17 cellular contexts compared by ENCODE assay signal in genomic region chr16:80692270-80692669, GRCh38.
DNase-seq lines count a peak whose midpoint lies in the region; ATAC-seq, FAIRE-seq and TF ChIP-seq lines count a peak whose summit lies in the region.
"Had no signal": no experiment of that assay in that cellular context is flagged by ENCODE, and none has a peak within 500 bp of the region (broad histone marks: within the 10 kb centered on the region; RNA-seq: fewer than 3 reads in every experiment).

No MANE protein-coding gene starts in this region.

- no peak for TF ChIP-seq POLR2A in GM12891 (IDR thresholded peaks at IDR 0.05; ENCODE audit: low read depth, low read length)

- FAIRE-seq in GM12891 (lab: Jason Lieb, UNC): no peak
- FAIRE-seq: D721Med, GM19239, H1 had no signal

- peaks cover 64% of the 10 kb centered on the region for H3K4me1 Mint-ChIP-seq in stimulated activated naive CD8-positive, alpha-beta T cell treated with anti-CD3 and anti-CD28 coated beads, Interleukin-15, Interleukin-2, amounts not matched to agents 100 ng/mL and 50 ng/mL, for 24 hours (ENCODE audit: low read depth)
- peaks cover 41% of the 10 kb centered on the region for H3K4me1 Mint-ChIP-seq in stimulated activated naive CD8-positive, alpha-beta T cell treated with anti-CD3 and anti-CD28 coated beads, Interleukin-15, amount 100 ng/mL, for 72 hours
- H3K4me1 Mint-ChIP-seq in stimulated activated effector memory CD8-positive, alpha-beta T cell treated with anti-CD3 and anti-CD28 coated beads, Interleukin-12 subunit alpha, Interleukin-12 subunit beta, amount 100 ng/mL, for 72 hours: peaks cover 35% of the 10 kb centered on the region

- peaks cover 7% of the 10 kb centered on the region for H3K27me3 Mint-ChIP-seq in stimulated activated naive CD8-positive, alpha-beta T cell treated with anti-CD3 and anti-CD28 coated beads, Interleukin-15, Interleukin-2, amounts not matched to agents 100 ng/mL and 50 ng/mL, for 24 hours
- H3K27me3 Mint-ChIP-seq in stimulated activated naive CD8-positive, alpha-beta T cell treated with anti-CD3 and anti-CD28 coated beads, Interleukin-15, amount 100 ng/mL, for 72 hours: no peaks in the 10 kb centered on the region
- H3K27me3 Mint-ChIP-seq: CD4-positive, alpha-beta T cell had no signal

- H3K36me3 Mint-ChIP-seq in stimulated activated naive CD8-positive, alpha-beta T cell treated with anti-CD3 and anti-CD28 coated beads, Interleukin-15, Interleukin-2, amounts not matched to agents 100 ng/mL and 50 ng/mL, for 24 hours (ENCODE audit: low read depth): no peaks in the 10 kb centered on the region
- no peaks in the 10 kb centered on the region for H3K36me3 Mint-ChIP-seq in stimulated activated effector memory CD8-positive, alpha-beta T cell treated with anti-CD3 and anti-CD28 coated beads, Interleukin-12 subunit alpha, Interleukin-12 subunit beta, amount 100 ng/mL, for 72 hours

- H3K4me3 Mint-ChIP-seq in stimulated activated naive CD8-positive, alpha-beta T cell treated with anti-CD3 and anti-CD28 coated beads, Interleukin-15, Interleukin-2, amounts not matched to agents 100 ng/mL and 50 ng/mL, for 24 hours: peak overlapping the region; percentile 4
- no peak overlapping the region for H3K4me3 Mint-ChIP-seq in stimulated activated naive CD8-positive, alpha-beta T cell treated with anti-CD3 and anti-CD28 coated beads, Interleukin-15, amount 100 ng/mL, for 72 hours
- peak overlapping the region; percentile 21 for H3K4me3 Mint-ChIP-seq in stimulated activated effector memory CD8-positive, alpha-beta T cell treated with anti-CD3 and anti-CD28 coated beads, Interleukin-12 subunit alpha, Interleukin-12 subunit beta, amount 100 ng/mL, for 72 hours
- H3K4me3 Mint-ChIP-seq: CD4-positive, alpha-beta T cell had no signal

- no peak overlapping the region for H3K27ac Mint-ChIP-seq in stimulated activated naive CD8-positive, alpha-beta T cell treated with anti-CD3 and anti-CD28 coated beads, Interleukin-15, Interleukin-2, amounts not matched to agents 100 ng/mL and 50 ng/mL, for 24 hours
- H3K27ac Mint-ChIP-seq in stimulated activated naive CD8-positive, alpha-beta T cell treated with anti-CD3 and anti-CD28 coated beads, Interleukin-15, amount 100 ng/mL, for 72 hours: no peak overlapping the region
- no peak overlapping the region for H3K27ac Mint-ChIP-seq in stimulated activated effector memory CD8-positive, alpha-beta T cell treated with anti-CD3 and anti-CD28 coated beads, Interleukin-12 subunit alpha, Interleukin-12 subunit beta, amount 100 ng/mL, for 72 hours
- H3K27ac Mint-ChIP-seq: CD4-positive, alpha-beta T cell had no signal

- DNase-seq in stimulated activated naive CD8-positive, alpha-beta T cell treated with anti-CD3 and anti-CD28 coated beads, Interleukin-15, amount 100 ng/mL, for 72 hours: no peak
- DNase-seq in GM12891 (ENCODE audit: insufficient read length, low spot score): no peak
- DNase-seq in stimulated activated effector memory CD8-positive, alpha-beta T cell treated with anti-CD3 and anti-CD28 coated beads, Interleukin-12 subunit alpha, Interleukin-12 subunit beta, amount 100 ng/mL, for 72 hours (ENCODE audit: low spot score in 2 of 2): no peak
- DNase-seq: CD4-positive, alpha-beta T cell; CD8-positive, alpha-beta memory T cell; DMS 273 treated with DMSO at 0.1 percent for 48 hours; DMS79; GF-D8; GM23248; H7; HCEC 1CT had no signal

- H3K9me3 Mint-ChIP-seq in stimulated activated naive CD8-positive, alpha-beta T cell treated with anti-CD3 and anti-CD28 coated beads, Interleukin-15, Interleukin-2, amounts not matched to agents 100 ng/mL and 50 ng/mL, for 24 hours: peaks cover 5% of the 10 kb centered on the region
- peaks cover 0 to 14% of the 10 kb centered on the region in 2 donors for H3K9me3 Mint-ChIP-seq in stimulated activated naive CD8-positive, alpha-beta T cell treated with anti-CD3 and anti-CD28 coated beads, Interleukin-15, amount 100 ng/mL, for 72 hours
- peaks cover 11% of the 10 kb centered on the region for H3K9me3 Mint-ChIP-seq in stimulated activated effector memory CD8-positive, alpha-beta T cell treated with anti-CD3 and anti-CD28 coated beads, Interleukin-12 subunit alpha, Interleukin-12 subunit beta, amount 100 ng/mL, for 72 hours

- ATAC-seq in stimulated activated naive CD8-positive, alpha-beta T cell treated with anti-CD3 and anti-CD28 coated beads, Interleukin-15, amount 100 ng/mL, for 72 hours: no peak
- no peak for ATAC-seq in stimulated activated effector memory CD8-positive, alpha-beta T cell treated with anti-CD3 and anti-CD28 coated beads, Interleukin-12 subunit alpha, Interleukin-12 subunit beta, amount 100 ng/mL, for 72 hours
- ATAC-seq in HG03196 (IDR thresholded peaks at IDR 0.05; ENCODE audit: unreplicated experiment) (no peak), HG02852 (IDR thresholded peaks at IDR 0.05; ENCODE audit: unreplicated experiment) (no peak)

TF ChIP-seq in GM12891, 5 proteins besides CTCF, POLR2A, EP300 and RAD21:
- TF ChIP-seq POLR2AphosphoS5 (IDR thresholded peaks at IDR 0.05; ENCODE audit: low read depth, low read length) (no peak), PAX5 (IDR thresholded peaks at IDR 0.05; ENCODE audit: insufficient read depth, low read length, severe bottlenecking) (no peak), SPI1 (IDR thresholded peaks at IDR 0.05; ENCODE audit: low read depth, low read length) (peak; percentile 63; the same call in 1 of the 2 replicates), POU2F2 (IDR thresholded peaks at IDR 0.05; ENCODE audit: low read depth, low read length) (no peak)

Comparison
In these comparisons a context has a peak if more than half of its experiments do, and no peak if none do; other contexts are left out.
1. H3K4me3 Mint-ChIP-seq: peak in stimulated activated naive CD8-positive, alpha-beta T cell treated with anti-CD3 and anti-CD28 coated beads, Interleukin-15, Interleukin-2, amounts not matched to agents 100 ng/mL and 50 ng/mL, for 24 hours (single experiment) and stimulated activated effector memory CD8-positive, alpha-beta T cell treated with anti-CD3 and anti-CD28 coated beads, Interleukin-12 subunit alpha, Interleukin-12 subunit beta, amount 100 ng/mL, for 72 hours (single experiment); none in stimulated activated naive CD8-positive, alpha-beta T cell treated with anti-CD3 and anti-CD28 coated beads, Interleukin-15, amount 100 ng/mL, for 72 hours (0 of 2).